Comparison of ENCODE assay signal across 8 cellular contexts in genomic region chr2:172085460-172086159, GRCh38. TPM values are rescaled to one million over a fixed set of nuclear protein-coding genes. Genes with fewer than 3 reads are reported as not detected.
DNase-seq lines count a peak whose midpoint lies in the region; ATAC-seq, FAIRE-seq and TF ChIP-seq lines count a peak whose summit lies in the region.

Gene DLX1, plus strand, starts transcription at chr2:172085507. Its CDS starts 171 bp downstream, at chr2:172085678.

- H3K9ac ChIP-seq in keratinocyte (ENCODE audit: control insufficient read depth, extremely low read depth, insufficient read depth, low read length) = peak within 1 kb of the TSS; percentile 75

- H2AFZ ChIP-seq in keratinocyte (ENCODE audit: control insufficient read depth, low read length) = peak within 1 kb of the TSS; percentile 96

- intact Hi-C loops in thyroid gland (cut with DNase I) = no loop called here

- TF ChIP-seq POLR2A in thyroid gland (IDR thresholded peaks at IDR 0.05) = peak in 1 of 2 donors; percentile 51

- peaks cover 93% of the 10 kb centered on the region for H3K27me3 ChIP-seq in keratinocyte (ENCODE audit: control insufficient read depth, extremely low read depth, insufficient read depth, low read length)
- peaks cover 78% of the 10 kb centered on the region for H3K27me3 ChIP-seq in thyroid gland

- ATAC-seq in HG03457 (IDR thresholded peaks at IDR 0.05; ENCODE audit: unreplicated experiment) (peak; percentile 12), GM18517 (IDR thresholded peaks at IDR 0.05; ENCODE audit: unreplicated experiment) (no peak)

- no peak for FAIRE-seq in keratinocyte (lab: Jason Lieb, UNC)

- H4K20me1 ChIP-seq in keratinocyte (ENCODE audit: control insufficient read depth, extremely low read depth, insufficient read depth, low read length) = no peaks in the 10 kb centered on the region

- H3K9me3 ChIP-seq in keratinocyte (ENCODE audit: control insufficient read depth, low read depth, low read length) = no peaks in the 10 kb centered on the region
- no peaks in the 10 kb centered on the region for H3K9me3 ChIP-seq in thyroid gland

- H3K9me1 ChIP-seq in keratinocyte (ENCODE audit: control insufficient read depth, extremely low read depth, insufficient read depth, low read length) = no peaks in the 10 kb centered on the region

- peaks cover 34% of the 10 kb centered on the region for H3K4me1 ChIP-seq in keratinocyte (ENCODE audit: control insufficient read depth, extremely low read depth, insufficient read depth, low read length)
- peaks cover 20 to 41% of the 10 kb centered on the region in 2 donors for H3K4me1 ChIP-seq in thyroid gland

- WGBS in thyroid gland, 2 donors = 3 to 6% methylated on average over 34 of the region's 34 CpGs

- H3K27ac ChIP-seq in keratinocyte (ENCODE audit: control insufficient read depth, insufficient read depth, low read length) (peak within 1 kb of the TSS; percentile 48), thyroid gland (peak within 1 kb of the TSS; percentile 37 to 53 (median 50))

- dilution Hi-C loops in keratinocyte (cut with MboI; ENCODE audit: extremely low pct_ligation_motif_present, low sequenced_read_pairs) = no loop called here

- no peaks in the 10 kb centered on the region for H3K79me2 ChIP-seq in keratinocyte (ENCODE audit: control insufficient read depth, insufficient read depth, low read length)

- peak within 1 kb of the TSS; percentile 87 for H3K4me2 ChIP-seq in keratinocyte (ENCODE audit: control insufficient read depth, extremely low read depth, insufficient read depth, low read depth, low read length)

- peak within 1 kb of the TSS; percentile 44 to 75 (median 69) for H3K4me3 ChIP-seq in keratinocyte (ENCODE audit: control insufficient read depth in 2 of 3, extremely low read depth in 1 of 3, insufficient read depth in 2 of 3, low read depth in 1 of 3, low read length in 3 of 3)
- H3K4me3 ChIP-seq in thyroid gland (replicated peaks in 1 of 3) = peak within 1 kb of the TSS in 2 of 3 donors; percentile 14 to 29

- DNase-seq in stimulated activated CD4-positive, alpha-beta T cell treated with anti-CD3 and anti-CD28 coated beads, Interleukin-15, amount 100 ng/mL, for 24 hours = peak; percentile 26
- DNase-seq in stimulated activated CD4-positive, alpha-beta T cell treated with anti-CD3 and anti-CD28 coated beads, Interleukin-2, amount 100 ng/mL, for 24 hours = no peak
- peak; percentile 48 to 49 for DNase-seq in activated T-cell treated with anti-CD3 and anti-CD28 coated beads, Interleukin-2, amount 50 U/mL, for 48 hours
- DNase-seq in keratinocyte (ENCODE audit: low read depth, low spot score) (no peak), thyroid gland (no peak), HCEC 1CT (no peak)

- H3K36me3 ChIP-seq in keratinocyte (ENCODE audit: control insufficient read depth in 2 of 2, extremely low read depth in 1 of 2, insufficient read depth in 2 of 2, low read length in 2 of 2) = no peaks in the 10 kb centered on the region
- no peaks in the 10 kb centered on the region for H3K36me3 ChIP-seq in thyroid gland

- TF ChIP-seq CTCF in keratinocyte (optimal IDR thresholded peaks at IDR 0.05 in 1 of 3, IDR thresholded peaks at IDR 0.05 in 1 of 3, conservative IDR thresholded peaks at IDR 0.05 in 1 of 3; ENCODE audit: extremely low read depth in 1 of 3, insufficient read depth in 2 of 3, low read length in 3 of 3) (no peak), thyroid gland (IDR thresholded peaks at IDR 0.05) (no peak)

RNA-seq across cellular contexts. Expression of gene DLX1, which starts in this region (rescaled TPM):
- 0.68 to 1.5 TPM (median 0.88 TPM) in 3 replicates for polyA plus RNA-seq in keratinocyte
- 0.39 TPM for polyA plus RNA-seq in keratinocyte (2011; ENCODE audit: low read depth)
- polyA plus RNA-seq in keratinocyte (2011; cell fraction: cytosol; rRNA removed) = 0.62 and 0.81 TPM in 2 replicates
- 1.7 and 2.8 TPM in 2 replicates for polyA plus RNA-seq in keratinocyte (2011; cell fraction: nucleus; rRNA removed)
- polyA plus RNA-seq in keratinocyte (2012; ENCODE audit: low replicate concordance) = 0.48 and 1.5 TPM in 2 replicates
- 0.32 to 2.0 TPM (median 0.99 TPM) in 3 replicates for polyA minus RNA-seq in keratinocyte
- polyA minus RNA-seq in keratinocyte (2011; cell fraction: cytosol; rRNA and poly(A)+ RNA removed) = not detected
- polyA minus RNA-seq in keratinocyte (2011; cell fraction: nucleus; rRNA and poly(A)+ RNA removed) = 0.54 and 0.63 TPM in 2 replicates
- total RNA-seq in thyroid gland = 1 to 10 TPM in 2 of 4 donors, under 1 TPM in 2; 0.68 to 1.5 (median 1.0) TPM

Comparison
In these comparisons a context has a peak if more than half of its experiments do, and no peak if none do; other contexts are left out.
1. DNase-seq: peak in stimulated activated CD4-positive, alpha-beta T cell treated with anti-CD3 and anti-CD28 coated beads, Interleukin-15, amount 100 ng/mL, for 24 hours (single experiment) and activated T-cell treated with anti-CD3 and anti-CD28 coated beads, Interleukin-2, amount 50 U/mL, for 48 hours (2 of 2); none in stimulated activated CD4-positive, alpha-beta T cell treated with anti-CD3 and anti-CD28 coated beads, Interleukin-2, amount 100 ng/mL, for 24 hours (0 of 2), keratinocyte (single experiment), thyroid gland (0 of 2) and HCEC 1CT (single experiment).